1 cellular context compared by ENCODE assay signal in the genomic region with DNA sequence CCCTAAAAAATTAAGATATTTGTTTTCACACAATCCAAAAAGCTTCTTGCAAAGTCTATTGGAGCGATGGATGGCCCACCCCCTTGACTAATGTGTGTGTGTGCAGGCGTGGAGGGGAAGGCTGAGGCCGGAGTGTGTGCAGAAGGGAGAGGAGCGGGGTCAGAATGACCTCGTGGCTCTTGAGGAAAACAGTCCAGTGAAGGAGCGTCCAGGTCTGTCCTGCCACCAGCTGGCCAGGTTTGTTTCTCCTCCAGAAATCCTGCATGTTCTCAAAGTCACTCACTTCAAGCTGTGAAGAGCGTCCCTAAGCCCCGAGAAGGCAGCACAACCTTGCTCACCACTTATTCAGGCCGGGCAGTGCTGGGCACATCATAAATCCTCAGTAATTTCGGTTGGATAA.
TF ChIP-seq lines count a peak whose summit lies in the region.

No MANE protein-coding gene starts in this region.

TF ChIP-seq in GM23338, 12 proteins besides CTCF, POLR2A, EP300 and RAD21 (continued from another document):
- TF ChIP-seq, protein P1, sequence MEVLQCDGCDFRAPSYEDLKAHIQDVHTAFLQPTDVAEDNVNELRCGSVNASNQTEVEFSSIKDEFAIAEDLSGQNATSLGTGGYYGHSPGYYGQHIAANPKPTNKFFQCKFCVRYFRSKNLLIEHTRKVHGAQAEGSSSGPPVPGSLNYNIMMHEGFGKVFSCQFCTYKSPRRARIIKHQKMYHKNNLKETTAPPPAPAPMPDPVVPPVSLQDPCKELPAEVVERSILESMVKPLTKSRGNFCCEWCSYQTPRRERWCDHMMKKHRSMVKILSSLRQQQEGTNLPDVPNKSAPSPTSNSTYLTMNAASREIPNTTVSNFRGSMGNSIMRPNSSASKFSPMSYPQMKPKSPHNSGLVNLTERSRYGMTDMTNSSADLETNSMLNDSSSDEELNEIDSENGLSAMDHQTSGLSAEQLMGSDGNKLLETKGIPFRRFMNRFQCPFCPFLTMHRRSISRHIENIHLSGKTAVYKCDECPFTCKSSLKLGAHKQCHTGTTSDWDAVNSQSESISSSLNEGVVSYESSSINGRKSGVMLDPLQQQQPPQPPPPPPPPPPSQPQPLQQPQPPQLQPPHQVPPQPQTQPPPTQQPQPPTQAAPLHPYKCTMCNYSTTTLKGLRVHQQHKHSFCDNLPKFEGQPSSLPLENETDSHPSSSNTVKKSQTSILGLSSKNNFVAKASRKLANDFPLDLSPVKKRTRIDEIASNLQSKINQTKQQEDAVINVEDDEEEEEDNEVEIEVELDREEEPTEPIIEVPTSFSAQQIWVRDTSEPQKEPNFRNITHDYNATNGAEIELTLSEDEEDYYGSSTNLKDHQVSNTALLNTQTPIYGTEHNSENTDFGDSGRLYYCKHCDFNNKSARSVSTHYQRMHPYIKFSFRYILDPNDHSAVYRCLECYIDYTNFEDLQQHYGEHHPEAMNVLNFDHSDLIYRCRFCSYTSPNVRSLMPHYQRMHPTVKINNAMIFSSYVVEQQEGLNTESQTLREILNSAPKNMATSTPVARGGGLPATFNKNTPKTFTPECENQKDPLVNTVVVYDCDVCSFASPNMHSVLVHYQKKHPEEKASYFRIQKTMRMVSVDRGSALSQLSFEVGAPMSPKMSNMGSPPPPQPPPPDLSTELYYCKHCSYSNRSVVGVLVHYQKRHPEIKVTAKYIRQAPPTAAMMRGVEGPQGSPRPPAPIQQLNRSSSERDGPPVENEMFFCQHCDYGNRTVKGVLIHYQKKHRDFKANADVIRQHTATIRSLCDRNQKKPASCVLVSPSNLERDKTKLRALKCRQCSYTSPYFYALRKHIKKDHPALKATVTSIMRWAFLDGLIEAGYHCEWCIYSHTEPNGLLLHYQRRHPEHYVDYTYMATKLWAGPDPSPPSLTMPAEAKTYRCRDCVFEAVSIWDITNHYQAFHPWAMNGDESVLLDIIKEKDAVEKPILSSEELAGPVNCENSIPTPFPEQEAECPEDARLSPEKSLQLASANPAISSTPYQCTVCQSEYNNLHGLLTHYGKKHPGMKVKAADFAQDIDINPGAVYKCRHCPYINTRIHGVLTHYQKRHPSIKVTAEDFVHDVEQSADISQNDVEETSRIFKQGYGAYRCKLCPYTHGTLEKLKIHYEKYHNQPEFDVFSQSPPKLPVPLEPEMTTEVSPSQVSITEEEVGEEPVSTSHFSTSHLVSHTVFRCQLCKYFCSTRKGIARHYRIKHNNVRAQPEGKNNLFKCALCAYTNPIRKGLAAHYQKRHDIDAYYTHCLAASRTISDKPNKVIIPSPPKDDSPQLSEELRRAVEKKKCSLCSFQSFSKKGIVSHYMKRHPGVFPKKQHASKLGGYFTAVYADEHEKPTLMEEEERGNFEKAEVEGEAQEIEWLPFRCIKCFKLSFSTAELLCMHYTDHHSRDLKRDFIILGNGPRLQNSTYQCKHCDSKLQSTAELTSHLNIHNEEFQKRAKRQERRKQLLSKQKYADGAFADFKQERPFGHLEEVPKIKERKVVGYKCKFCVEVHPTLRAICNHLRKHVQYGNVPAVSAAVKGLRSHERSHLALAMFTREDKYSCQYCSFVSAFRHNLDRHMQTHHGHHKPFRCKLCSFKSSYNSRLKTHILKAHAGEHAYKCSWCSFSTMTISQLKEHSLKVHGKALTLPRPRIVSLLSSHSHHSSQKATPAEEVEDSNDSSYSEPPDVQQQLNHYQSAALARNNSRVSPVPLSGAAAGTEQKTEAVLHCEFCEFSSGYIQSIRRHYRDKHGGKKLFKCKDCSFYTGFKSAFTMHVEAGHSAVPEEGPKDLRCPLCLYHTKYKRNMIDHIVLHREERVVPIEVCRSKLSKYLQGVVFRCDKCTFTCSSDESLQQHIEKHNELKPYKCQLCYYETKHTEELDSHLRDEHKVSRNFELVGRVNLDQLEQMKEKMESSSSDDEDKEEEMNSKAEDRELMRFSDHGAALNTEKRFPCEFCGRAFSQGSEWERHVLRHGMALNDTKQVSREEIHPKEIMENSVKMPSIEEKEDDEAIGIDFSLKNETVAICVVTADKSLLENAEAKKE (CRISPR knock-in tag; IDR thresholded peaks at IDR 0.05), result no peak
- TF ChIP-seq ZNF114 (CRISPR knock-in tag; IDR thresholded peaks at IDR 0.05), result no peak
- TF ChIP-seq JUNB (IDR thresholded peaks at IDR 0.05; ENCODE audit: unreplicated experiment), result no peak
- TF ChIP-seq, protein P2, sequence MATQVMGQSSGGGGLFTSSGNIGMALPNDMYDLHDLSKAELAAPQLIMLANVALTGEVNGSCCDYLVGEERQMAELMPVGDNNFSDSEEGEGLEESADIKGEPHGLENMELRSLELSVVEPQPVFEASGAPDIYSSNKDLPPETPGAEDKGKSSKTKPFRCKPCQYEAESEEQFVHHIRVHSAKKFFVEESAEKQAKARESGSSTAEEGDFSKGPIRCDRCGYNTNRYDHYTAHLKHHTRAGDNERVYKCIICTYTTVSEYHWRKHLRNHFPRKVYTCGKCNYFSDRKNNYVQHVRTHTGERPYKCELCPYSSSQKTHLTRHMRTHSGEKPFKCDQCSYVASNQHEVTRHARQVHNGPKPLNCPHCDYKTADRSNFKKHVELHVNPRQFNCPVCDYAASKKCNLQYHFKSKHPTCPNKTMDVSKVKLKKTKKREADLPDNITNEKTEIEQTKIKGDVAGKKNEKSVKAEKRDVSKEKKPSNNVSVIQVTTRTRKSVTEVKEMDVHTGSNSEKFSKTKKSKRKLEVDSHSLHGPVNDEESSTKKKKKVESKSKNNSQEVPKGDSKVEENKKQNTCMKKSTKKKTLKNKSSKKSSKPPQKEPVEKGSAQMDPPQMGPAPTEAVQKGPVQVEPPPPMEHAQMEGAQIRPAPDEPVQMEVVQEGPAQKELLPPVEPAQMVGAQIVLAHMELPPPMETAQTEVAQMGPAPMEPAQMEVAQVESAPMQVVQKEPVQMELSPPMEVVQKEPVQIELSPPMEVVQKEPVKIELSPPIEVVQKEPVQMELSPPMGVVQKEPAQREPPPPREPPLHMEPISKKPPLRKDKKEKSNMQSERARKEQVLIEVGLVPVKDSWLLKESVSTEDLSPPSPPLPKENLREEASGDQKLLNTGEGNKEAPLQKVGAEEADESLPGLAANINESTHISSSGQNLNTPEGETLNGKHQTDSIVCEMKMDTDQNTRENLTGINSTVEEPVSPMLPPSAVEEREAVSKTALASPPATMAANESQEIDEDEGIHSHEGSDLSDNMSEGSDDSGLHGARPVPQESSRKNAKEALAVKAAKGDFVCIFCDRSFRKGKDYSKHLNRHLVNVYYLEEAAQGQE (IDR thresholded peaks at IDR 0.05; ENCODE audit: unreplicated experiment), result no peak
